21 cellular contexts compared by ENCODE assay signal in the genomic region with DNA sequence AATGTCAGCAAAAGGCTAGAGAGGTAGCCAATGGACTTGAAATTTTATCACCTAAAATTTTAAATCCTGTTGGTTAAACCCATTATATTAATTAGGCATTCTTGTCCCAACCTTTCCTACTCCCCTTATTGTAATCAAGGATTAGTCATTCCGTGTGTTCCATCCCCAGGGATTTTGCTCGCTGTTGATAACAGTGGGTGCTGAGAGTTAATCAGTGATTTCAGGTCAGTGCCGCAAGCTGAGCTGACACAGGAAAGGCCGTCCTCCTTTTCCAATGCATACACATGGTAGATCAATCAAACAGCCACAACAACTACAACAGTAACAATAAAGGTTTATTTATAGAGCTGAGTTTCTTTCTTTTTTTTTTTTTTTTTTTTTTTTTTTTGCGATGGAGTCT.
"Had no signal": no experiment of that assay in that cellular context is flagged by ENCODE, and none has a peak within 500 bp of the region (broad histone marks: within the 10 kb centered on the region; RNA-seq: fewer than 3 reads in every experiment).

No MANE protein-coding gene starts in this region.

- H3K4me2 ChIP-seq: SK-N-SH had no signal

- DNase-seq: KBM-7; MV-4-11; NCI-H1048; NCI-H1105; NCI-H1417; NCI-H1436 treated with DMSO at 0.1 percent for 48 hours; NCI-H1694; NCI-H1930; NCI-H2081; NCI-H2171; NCI-H226; NCI-H446; NCI-H510A; NCI-H524 treated with DMSO at 0.1 percent for 48 hours; NK-92 treated with Interleukin-12 subunit alpha and Interleukin-12 subunit beta, amount 100 ng/mL, for 24 hours; PC-3; SHP77; SK-N-SH; SW 1271; T-cell had no signal

- H3K9ac ChIP-seq: SK-N-SH had no signal

- H3K27ac ChIP-seq: RWPE1 had no signal
